9 cellular contexts compared by ENCODE assay signal in the genomic region with DNA sequence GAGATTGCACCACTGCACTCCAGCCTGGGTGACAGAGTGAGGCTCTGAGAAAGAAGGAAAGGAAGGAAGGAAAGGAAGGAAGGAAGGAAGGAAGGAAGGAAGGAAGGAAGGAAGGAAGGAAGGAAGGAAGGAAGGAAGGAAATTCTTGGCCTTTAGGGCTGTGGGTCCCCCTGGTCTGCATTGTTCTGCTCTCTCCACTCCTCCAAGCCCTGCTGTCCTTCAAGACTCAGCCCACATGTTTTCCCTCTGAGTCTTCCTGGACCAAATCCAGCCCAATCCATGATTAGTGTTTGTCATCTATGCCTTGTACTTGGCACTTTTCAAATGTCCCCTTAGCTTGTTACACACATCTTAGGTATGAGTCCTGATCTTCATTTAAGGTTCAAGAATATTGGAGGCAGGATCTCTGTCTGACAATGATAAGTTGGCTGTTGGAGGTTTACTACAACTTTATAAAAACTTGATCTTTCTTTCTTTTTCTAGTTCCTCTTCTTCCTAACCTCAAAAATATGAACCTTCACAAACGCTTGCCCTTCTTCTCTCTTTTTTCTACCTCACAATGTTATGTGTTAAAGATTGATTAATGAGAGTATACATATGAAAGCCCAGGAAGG. TPM values are rescaled to one million over a fixed set of nuclear protein-coding genes. Genes with fewer than 3 reads are reported as not detected.
A peak's percentile ranks its signal among the peaks of the same experiment; 100 is the strongest.
DNase-seq lines count a peak whose midpoint lies in the region; ATAC-seq, FAIRE-seq and TF ChIP-seq lines count a peak whose summit lies in the region.
"Had no signal": no experiment of that assay in that cellular context is flagged by ENCODE, and none has a peak within 500 bp of the region (broad histone marks: within the 10 kb centered on the region; RNA-seq: fewer than 3 reads in every experiment).

No MANE protein-coding gene starts in this region.

- H3K27ac ChIP-seq in astrocyte (ENCODE audit: low read depth, low read length) (no peak overlapping the region), OCI-LY7 (ENCODE audit: low read depth, low read length, poor library complexity, severe bottlenecking) (no peak overlapping the region)

- H3K27me3 ChIP-seq in astrocyte (ENCODE audit: insufficient read depth, low read length) = no peaks in the 10 kb centered on the region

- TF ChIP-seq CTCF in AG10803 (conservative IDR thresholded peaks at IDR 0.05; ENCODE audit: low read length) (no peak), astrocyte (IDR thresholded peaks at IDR 0.05; ENCODE audit: insufficient read depth, low read depth, low read length) (no peak), OCI-LY7 (conservative IDR thresholded peaks at IDR 0.05; ENCODE audit: low read length) (no peak)

- H3K27ac Mint-ChIP-seq in astrocyte (ENCODE audit: unreplicated experiment) = peak overlapping the region; percentile 21

- H3K4me3 ChIP-seq in AG10803 (ENCODE audit: low read length) (no peak overlapping the region), astrocyte (ENCODE audit: insufficient read depth, low read depth, low read length) (no peak overlapping the region), OCI-LY7 (ENCODE audit: low read depth, low read length, poor library complexity, severe bottlenecking) (no peak overlapping the region)

- H3K36me3 Mint-ChIP-seq in astrocyte (ENCODE audit: low read depth, unreplicated experiment) = no peaks in the 10 kb centered on the region

- H3K4me1 Mint-ChIP-seq in astrocyte (ENCODE audit: low read depth, unreplicated experiment) = peaks cover 12% of the 10 kb centered on the region

- intact Hi-C loops in OCI-LY7 (cut with micrococcal nuclease; ENCODE audit: unreplicated experiment) = no loop called here

- H3K4me1 ChIP-seq in astrocyte (ENCODE audit: insufficient read depth, low read length) (peaks cover 7% of the 10 kb centered on the region), OCI-LY7 (ENCODE audit: insufficient read depth, low read length, poor library complexity, severe bottlenecking) (no peaks in the 10 kb centered on the region)

- H3K79me2 ChIP-seq in astrocyte (ENCODE audit: insufficient read depth, low read length) = no peaks in the 10 kb centered on the region
- no peaks in the 10 kb centered on the region for H3K79me2 ChIP-seq in OCI-LY7 (ENCODE audit: insufficient read depth, low read depth, low read length)

- H4K20me1 ChIP-seq in astrocyte (ENCODE audit: insufficient read depth, low read length) (no peaks in the 10 kb centered on the region), OCI-LY7 (ENCODE audit: insufficient read depth, low read length) (no peaks in the 10 kb centered on the region)

- H3K36me3 ChIP-seq in astrocyte (ENCODE audit: insufficient read depth, low read length) (no peaks in the 10 kb centered on the region), OCI-LY7 (ENCODE audit: insufficient read depth, low read length) (no peaks in the 10 kb centered on the region)

- H3K4me2 ChIP-seq in astrocyte (ENCODE audit: low read length) = peak overlapping the region; percentile 21
- no peak overlapping the region for H3K4me2 ChIP-seq in OCI-LY7 (ENCODE audit: low read length)

- H3K9me3 Mint-ChIP-seq in astrocyte (ENCODE audit: unreplicated experiment) = peaks cover 4% of the 10 kb centered on the region

- no peaks in the 10 kb centered on the region for H3K9me3 ChIP-seq in astrocyte (ENCODE audit: insufficient read depth, low read depth, low read length)
- no peaks in the 10 kb centered on the region for H3K9me3 ChIP-seq in OCI-LY7 (ENCODE audit: low read length)

- H3K9ac ChIP-seq in astrocyte (ENCODE audit: low read length) = no peak overlapping the region

- FAIRE-seq in astrocyte (lab: Jason Lieb, UNC) = peak; percentile 54

- no peak overlapping the region for H2AFZ ChIP-seq in astrocyte (ENCODE audit: low read depth, low read length)
- no peak overlapping the region for H2AFZ ChIP-seq in OCI-LY7 (ENCODE audit: low read length)

- CTCF ChIA-PET in OCI-LY7 (lab: Charles Lee; ENCODE audit: unreplicated experiment) = no interaction called here

- no peaks in the 10 kb centered on the region for H3K9me2 ChIP-seq in OCI-LY7 (ENCODE audit: insufficient read depth, low read length)

- BruUV-seq in OCI-LY7 (replicated peaks; lab: Mats Ljungman, UMichigan) = no TSS peak

- POLR2A ChIA-PET in OCI-LY7 (lab: Charles Lee) = no interaction called here

- no peak overlapping the region for H3K4me3 Mint-ChIP-seq in astrocyte (ENCODE audit: unreplicated experiment)

- no peaks in the 10 kb centered on the region for H3K27me3 Mint-ChIP-seq in astrocyte (ENCODE audit: low read depth, unreplicated experiment)

- peak; percentile 25 for ATAC-seq in GM19351 (IDR thresholded peaks at IDR 0.05; ENCODE audit: unreplicated experiment)
- peak; percentile 22 for ATAC-seq in HG03342 (IDR thresholded peaks at IDR 0.05; ENCODE audit: unreplicated experiment)
- no peak for ATAC-seq in HG03571 (IDR thresholded peaks at IDR 0.05; ENCODE audit: unreplicated experiment)

- DNase-seq in AG10803 (ENCODE audit: low read depth) = peak; percentile 63
- DNase-seq in astrocyte (ENCODE audit: low read depth) = peak; percentile 65
- DNase-seq in NCI-H1417 treated with DMSO at 0.1 percent for 48 hours (lab: John Stamatoyannopoulos, UW) = no peak
- DNase-seq in OCI-LY7 (ENCODE audit: low spot score) = no peak
- no peak for DNase-seq in NCI-H1105 (lab: John Stamatoyannopoulos, UW)
- DNase-seq: stimulated activated CD4-positive, alpha-beta T cell treated with anti-CD3 and anti-CD28 coated beads, Interleukin-12 subunit alpha, Interleukin-12 subunit beta, amount 100 ng/mL, for 4 hours had no signal

RNA-seq across cellular contexts. Expression of a gene that starts 48.9 kb away (rescaled TPM):
- total RNA-seq in astrocyte = 47.6 and 47.9 TPM in 2 replicates
- 37.0 and 45.6 TPM in 2 replicates for total RNA-seq in OCI-LY7 (2014; rRNA removed; shearing (Covaris generic))
- 51.9 and 58.7 TPM in 2 replicates for total RNA-seq in OCI-LY7 (2022)

Comparison
In these comparisons a context has a peak if more than half of its experiments do, and no peak if none do; other contexts are left out.
1. DNase-seq: peak in AG10803 (single experiment) and astrocyte (single experiment); none in NCI-H1417 treated with DMSO at 0.1 percent for 48 hours (single experiment), OCI-LY7 (single experiment) and NCI-H1105 (single experiment).